ENCODE assay signal across 15 cellular contexts in genomic region chr6:137676888-137677287, GRCh38.
DNase-seq lines count a peak whose midpoint lies in the region; ATAC-seq lines count a peak whose summit lies in the region.
"Had no signal": no experiment of that assay in that cellular context is flagged by ENCODE, and none has a peak within 500 bp of the region (broad histone marks: within the 10 kb centered on the region; RNA-seq: fewer than 3 reads in every experiment).

No MANE protein-coding gene starts in this region.

- H3K27ac Mint-ChIP-seq in activated CD4-positive, alpha-beta T cell treated with anti-CD3 and anti-CD28 coated beads, Interleukin-2, amount 10 ng/mL, durations not matched to agents 24 days and 14 days, result peak overlapping the region; percentile 80
- H3K27ac Mint-ChIP-seq in activated naive CD4-positive, alpha-beta T cell treated with anti-CD3 and anti-CD28 coated beads, Interleukin-2, amount 50 U/mL, for 72 hours, result peak overlapping the region; percentile 25 to 92
- H3K27ac Mint-ChIP-seq: CD8-positive, alpha-beta T cell had no signal

- DNase-seq in activated CD4-positive, alpha-beta T cell treated with anti-CD3 and anti-CD28 coated beads, Interleukin-2, amount 10 ng/mL, durations not matched to agents 24 days and 14 days, result no peak
- DNase-seq in activated CD4-positive, alpha-beta T cell treated with anti-CD3 and anti-CD28 coated beads for 1 hour, result no peak
- no peak for DNase-seq in activated naive CD4-positive, alpha-beta T cell treated with anti-CD3 and anti-CD28 coated beads, Interleukin-2, amount 50 U/mL, for 72 hours (ENCODE audit: low spot score in 2 of 2)
- DNase-seq in hippocampal formation (lab: John Stamatoyannopoulos, UW) (no peak), HAP-1 (ENCODE audit: low spot score in 2 of 2) (no peak), CD1c-positive myeloid dendritic cell (ENCODE audit: extremely low spot score) (no peak)
- DNase-seq: activated CD4-positive, alpha-beta T cell treated with anti-CD3 and anti-CD28 coated beads for 4 hours; CD8-positive, alpha-beta T cell; NCI-H446 had no signal

- H3K4me1 ChIP-seq in HAP-1, result peaks cover 4% of the 10 kb centered on the region; the same call in 1 of the 2 replicates
- H3K4me1 ChIP-seq: parathyroid adenoma, suprapubic skin had no signal

- H3K36me3 ChIP-seq in HAP-1 (replicated peaks), result no peaks in the 10 kb centered on the region
- H3K36me3 ChIP-seq: suprapubic skin had no signal

- in situ Hi-C loops in HAP-1 (cut with MboI; ENCODE audit: low sequenced_read_pairs), result no loop called here

- peak overlapping the region; percentile 43 for H3K4me3 Mint-ChIP-seq in activated CD4-positive, alpha-beta T cell treated with anti-CD3 and anti-CD28 coated beads, Interleukin-2, amount 10 ng/mL, durations not matched to agents 24 days and 14 days
- H3K4me3 Mint-ChIP-seq: CD8-positive, alpha-beta T cell had no signal

- ATAC-seq in GM19455 (IDR thresholded peaks at IDR 0.05; ENCODE audit: unreplicated experiment) (peak; percentile 84), HG03280 (IDR thresholded peaks at IDR 0.05; ENCODE audit: unreplicated experiment) (peak; percentile 57)
- peak; percentile 23 to 45 for ATAC-seq in activated naive CD4-positive, alpha-beta T cell treated with anti-CD3 and anti-CD28 coated beads, Interleukin-2, amount 50 U/mL, for 72 hours
- ATAC-seq: CD8-positive, alpha-beta T cell; K562; Panc1 had no signal

- no peaks in the 10 kb centered on the region for H3K9me3 ChIP-seq in HAP-1
- H3K9me3 ChIP-seq: suprapubic skin had no signal

- intact Hi-C loops in activated CD4-positive, alpha-beta T cell treated with anti-CD3 and anti-CD28 coated beads, Interleukin-2, amount 10 ng/mL, durations not matched to agents 24 days and 14 days (cut with micrococcal nuclease), result loop anchor here (1.0 kb wide), 2 partner anchors 11 to 31 kb away; no protein-coding TSS in a partner anchor

- peaks cover 54% of the 10 kb centered on the region for H3K4me1 Mint-ChIP-seq in activated CD4-positive, alpha-beta T cell treated with anti-CD3 and anti-CD28 coated beads, Interleukin-2, amount 10 ng/mL, durations not matched to agents 24 days and 14 days

- H3K4me3 ChIP-seq in HAP-1, result no peak overlapping the region
- H3K4me3 ChIP-seq: K562, suprapubic skin had no signal

- H3K27me3 Mint-ChIP-seq in activated CD4-positive, alpha-beta T cell treated with anti-CD3 and anti-CD28 coated beads, Interleukin-2, amount 10 ng/mL, durations not matched to agents 24 days and 14 days, result peaks cover 7% of the 10 kb centered on the region

- H3K27me3 ChIP-seq in HAP-1 (ENCODE audit: low read depth), result no peaks in the 10 kb centered on the region
- H3K27me3 ChIP-seq: suprapubic skin had no signal

- H3K9me3 Mint-ChIP-seq in activated CD4-positive, alpha-beta T cell treated with anti-CD3 and anti-CD28 coated beads, Interleukin-2, amount 10 ng/mL, durations not matched to agents 24 days and 14 days, result no peaks in the 10 kb centered on the region
- peaks cover 0 to 6% of the 10 kb centered on the region in 2 donors for H3K9me3 Mint-ChIP-seq in activated naive CD4-positive, alpha-beta T cell treated with anti-CD3 and anti-CD28 coated beads, Interleukin-2, amount 50 U/mL, for 72 hours
- H3K9me3 Mint-ChIP-seq: CD8-positive, alpha-beta T cell had no signal

- H3K36me3 Mint-ChIP-seq in activated CD4-positive, alpha-beta T cell treated with anti-CD3 and anti-CD28 coated beads, Interleukin-2, amount 10 ng/mL, durations not matched to agents 24 days and 14 days (ENCODE audit: low read depth), result no peaks in the 10 kb centered on the region
- no peaks in the 10 kb centered on the region for H3K36me3 Mint-ChIP-seq in activated naive CD4-positive, alpha-beta T cell treated with anti-CD3 and anti-CD28 coated beads, Interleukin-2, amount 50 U/mL, for 72 hours
- H3K36me3 Mint-ChIP-seq: CD8-positive, alpha-beta T cell had no signal

Comparison
In these comparisons a context has a peak if more than half of its experiments do, and no peak if none do; other contexts are left out.
1. ATAC-seq: peak in every context shown above with its lines; median percentile 84 in GM19455; 57 in HG03280; 34 in activated naive CD4-positive, alpha-beta T cell treated with anti-CD3 and anti-CD28 coated beads, Interleukin-2, amount 50 U/mL, for 72 hours.